ENCODE assay signal across 22 cellular contexts in genomic region chr13:109576331-109576813, GRCh38.
DNase-seq lines count a peak whose midpoint lies in the region; ATAC-seq and TF ChIP-seq lines count a peak whose summit lies in the region.
"Had no signal": no experiment of that assay in that cellular context is flagged by ENCODE, and none has a peak within 500 bp of the region (broad histone marks: within the 10 kb centered on the region; RNA-seq: fewer than 3 reads in every experiment).

No MANE protein-coding gene starts in this region.

- no peaks in the 10 kb centered on the region for H3K27me3 ChIP-seq in HUES48 (ENCODE audit: control insufficient read depth, insufficient read depth, low read length)
- H3K27me3 ChIP-seq in left lung, result no peaks in the 10 kb centered on the region
- H3K27me3 ChIP-seq: Peyer's patch had no signal

- intact Hi-C loops in left lung (cut with DNase I), result no loop called here

- POLR2A ChIA-PET in HEK293T (lab: Yijun Ruan, JAX), result no interaction called here

- H3K27ac ChIP-seq in HUES48 (ENCODE audit: low read depth, low read length), result peak overlapping the region; percentile 9
- H3K27ac ChIP-seq in left lung, result no peak overlapping the region
- H3K27ac ChIP-seq: Peyer's patch, psoas muscle had no signal

- H3K9me3 ChIP-seq in HUES48 (ENCODE audit: control insufficient read depth, insufficient read depth, low read length) (no peaks in the 10 kb centered on the region), left lung (no peaks in the 10 kb centered on the region)
- H3K9me3 ChIP-seq: Peyer's patch, psoas muscle had no signal

- H3K4me3 ChIP-seq in HUES48 (ENCODE audit: low read depth, low read length) (no peak overlapping the region), left lung (no peak overlapping the region)
- H3K4me3 ChIP-seq: Peyer's patch, psoas muscle, smooth muscle cell had no signal

- no peaks in the 10 kb centered on the region for H3K36me3 ChIP-seq in HUES48 (ENCODE audit: control insufficient read depth, insufficient read depth, low read length)
- H3K36me3 ChIP-seq in left lung, result no peaks in the 10 kb centered on the region
- H3K36me3 ChIP-seq: Peyer's patch had no signal

- H3K4me1 ChIP-seq in HUES48 (ENCODE audit: control insufficient read depth, insufficient read depth, low read length) (0 out of 2 replicates have a peak, but pooled peaks cover 2% of the 10 kb centered on the region), left lung (no peaks in the 10 kb centered on the region)
- H3K4me1 ChIP-seq: Peyer's patch, psoas muscle had no signal

- peak; percentile 49 for ATAC-seq in left lung
- ATAC-seq: activated CD8-positive, alpha-beta T cell treated with anti-CD3 and anti-CD28 coated beads, Interleukin-2, amount 10 ng/mL, durations not matched to agents 7 days and 5 days; effector memory CD8-positive, alpha-beta T cell; psoas muscle had no signal

- CTCF ChIA-PET in HEK293T (lab: Yijun Ruan, JAX), result no interaction called here

- no peak overlapping the region for H3K9ac ChIP-seq in HUES48 (ENCODE audit: low read depth, low read length)

- TF ChIP-seq CTCF in left lung (IDR thresholded peaks at IDR 0.05), result no peak

- DNase-seq in COLO668 (lab: John Stamatoyannopoulos, UW; ENCODE audit: unreplicated experiment) (peak; percentile 66), SHP77 treated with DMSO at 0.1 percent for 48 hours (lab: John Stamatoyannopoulos, UW) (peak; percentile 98), left lung (no peak), HEK293T (ENCODE audit: extremely low spot score) (no peak), kidney glomerular epithelial cell (lab: John Stamatoyannopoulos, UW) (no peak)
- no peak for DNase-seq in activated CD4-positive, alpha-beta T cell treated with anti-CD3 and anti-CD28 coated beads for 1 hour
- DNase-seq in activated CD4-positive, alpha-beta T cell treated with anti-CD3 and anti-CD28 coated beads, Interleukin-2, amount 50 U/mL, for 48 hours, result no peak
- DNase-seq: activated CD4-positive, CD25-positive, alpha-beta regulatory T cell; activated CD8-positive, alpha-beta T cell treated with anti-CD3 and anti-CD28 coated beads, Interleukin-2, amount 10 ng/mL, durations not matched to agents 7 days and 5 days; activated naive CD4-positive, alpha-beta T cell treated with Interleukin-2 at 50 U/mL for 16 hours; activated T-cell treated with anti-CD3 and anti-CD28 coated beads, Interleukin-2, amount 50 U/mL, for 1 hour; amygdala; CD4-positive, alpha-beta memory T cell; DMS79; effector memory CD8-positive, alpha-beta T cell; Karpas-422; NCI-H1092 treated with DMSO at 0.1 percent for 48 hours; Peyer's patch; psoas muscle; stimulated activated CD4-positive, alpha-beta T cell treated with anti-CD3 and anti-CD28 coated beads, Interleukin-2, amount 100 ng/mL, for 48 hours had no signal

TF ChIP-seq in HEK293T, 16 proteins besides CTCF, POLR2A, EP300 and RAD21:
- TF ChIP-seq BHLHE40 (IDR thresholded peaks at IDR 0.05; ENCODE audit: borderline replicate concordance) (no peak), ARNT (IDR thresholded peaks at IDR 0.05) (no peak), L3MBTL2 (conservative IDR thresholded peaks at IDR 0.05) (no peak), NFRKB (IDR thresholded peaks at IDR 0.05) (no peak), ELF4 (IDR thresholded peaks at IDR 0.05) (no peak), FOXM1 (IDR thresholded peaks at IDR 0.05; ENCODE audit: borderline replicate concordance) (no peak), FOXA1 (IDR thresholded peaks at IDR 0.05) (no peak), SP1 (IDR thresholded peaks at IDR 0.05) (no peak)

Comparison
In these comparisons a context has a peak if more than half of its experiments do, and no peak if none do; other contexts are left out.
1. DNase-seq: peak in COLO668 (single experiment) and SHP77 treated with DMSO at 0.1 percent for 48 hours (single experiment); none in left lung (0 of 2), activated CD4-positive, alpha-beta T cell treated with anti-CD3 and anti-CD28 coated beads for 1 hour (single experiment), HEK293T (single experiment), kidney glomerular epithelial cell (single experiment) and activated CD4-positive, alpha-beta T cell treated with anti-CD3 and anti-CD28 coated beads, Interleukin-2, amount 50 U/mL, for 48 hours (0 of 2).